ENCODE assay signal across 11 cellular contexts in the genomic region with DNA sequence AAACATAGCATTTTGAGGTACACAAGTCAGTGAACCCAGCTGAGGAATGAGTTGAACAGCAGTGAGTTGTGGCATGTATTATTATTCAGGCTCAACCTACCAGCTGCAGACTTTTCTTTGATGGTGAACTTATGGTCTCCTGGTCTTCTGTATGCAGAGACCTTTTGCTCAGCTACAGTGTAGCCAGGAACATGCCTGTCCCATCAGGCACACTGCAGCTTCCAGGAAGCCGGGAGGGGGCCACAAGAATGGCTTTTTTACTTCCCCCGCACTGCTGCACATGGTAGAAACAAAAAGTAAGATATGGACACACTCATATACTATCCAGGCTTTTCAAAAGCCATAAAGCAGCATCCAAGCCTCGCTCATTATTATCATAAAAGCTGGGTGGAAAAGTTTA.
DNase-seq lines count a peak whose midpoint lies in the region; ATAC-seq and TF ChIP-seq lines count a peak whose summit lies in the region.
"Had no signal": no experiment of that assay in that cellular context is flagged by ENCODE, and none has a peak within 500 bp of the region (broad histone marks: within the 10 kb centered on the region; RNA-seq: fewer than 3 reads in every experiment).

No MANE protein-coding gene starts in this region.

- ATAC-seq in Right ventricle myocardium superior (ENCODE audit: poor library complexity) (no peak), aorta (ENCODE audit: low FRiP score) (no peak)

- H2AFZ ChIP-seq in neural progenitor cell (replicated peaks) = peak overlapping the region; percentile 6

- no peak for TF ChIP-seq CTCF in right atrium auricular region (IDR thresholded peaks at IDR 0.05)
- no peak for TF ChIP-seq CTCF in chondrocyte (IDR thresholded peaks at IDR 0.05)
- TF ChIP-seq CTCF in neural progenitor cell (IDR thresholded peaks at IDR 0.05) = no peak

- no peaks in the 10 kb centered on the region for H3K27me3 ChIP-seq in right atrium auricular region
- H3K27me3 ChIP-seq in neural progenitor cell = no peaks in the 10 kb centered on the region
- H3K27me3 ChIP-seq in aorta (ENCODE audit: control insufficient read depth in 1 of 2, insufficient read depth in 2 of 2, low read length in 1 of 2) = no peaks in the 10 kb centered on the region

- H3K36me3 Mint-ChIP-seq in chondrocyte (ENCODE audit: low read depth) (no peaks in the 10 kb centered on the region), neural progenitor cell (no peaks in the 10 kb centered on the region)

- no peaks in the 10 kb centered on the region for H3K27me3 Mint-ChIP-seq in chondrocyte (ENCODE audit: low read depth)
- H3K27me3 Mint-ChIP-seq in neural progenitor cell (ENCODE audit: insufficient read depth, low read depth) = peaks cover 6% of the 10 kb centered on the region

- H3K79me2 ChIP-seq in neural progenitor cell (ENCODE audit: low read depth) = no peaks in the 10 kb centered on the region

- WGBS in aorta, 2 donors = 22 to 27% methylated on average over 3 of the region's 3 CpGs

- no peaks in the 10 kb centered on the region for H4K20me1 ChIP-seq in neural progenitor cell (ENCODE audit: low read depth)

- H3K4me2 ChIP-seq in neural progenitor cell = no peak overlapping the region

- H3K4me3 Mint-ChIP-seq in chondrocyte (ENCODE audit: unreplicated experiment) = peak overlapping the region; percentile 60
- H3K4me3 Mint-ChIP-seq in neural progenitor cell = no peak overlapping the region

- H3K27ac Mint-ChIP-seq in chondrocyte (ENCODE audit: unreplicated experiment) (peak overlapping the region; percentile 99), neural progenitor cell (peak overlapping the region; percentile 10)

- no peaks in the 10 kb centered on the region for H3K9me3 ChIP-seq in right atrium auricular region
- H3K9me3 ChIP-seq in neural progenitor cell (ENCODE audit: low read depth) = no peaks in the 10 kb centered on the region
- H3K9me3 ChIP-seq in aorta (ENCODE audit: control insufficient read depth, low read length) = no peaks in the 10 kb centered on the region

- H3K4me1 Mint-ChIP-seq in chondrocyte (ENCODE audit: low read depth) (peaks cover 72% of the 10 kb centered on the region), neural progenitor cell (peaks cover 60% of the 10 kb centered on the region)

- H3K27ac ChIP-seq in right atrium auricular region (peak overlapping the region; percentile 91 to 97), neural progenitor cell (no peak overlapping the region), aorta (ENCODE audit: low read depth in 1 of 2, low read length in 2 of 2) (peak overlapping the region; percentile 95)

- H3K36me3 ChIP-seq in right atrium auricular region = no peaks in the 10 kb centered on the region
- H3K36me3 ChIP-seq in neural progenitor cell = no peaks in the 10 kb centered on the region
- no peaks in the 10 kb centered on the region for H3K36me3 ChIP-seq in aorta (ENCODE audit: control insufficient read depth in 1 of 2, insufficient read depth in 2 of 2, low read length in 1 of 2)

- H3K9ac ChIP-seq in neural progenitor cell = no peak overlapping the region

- H3K4me3 ChIP-seq in right atrium auricular region (no peak overlapping the region), neural progenitor cell (no peak overlapping the region), aorta (ENCODE audit: low read length in 2 of 2) (no peak overlapping the region)

- peaks cover 0 to 80% of the 10 kb centered on the region in 2 donors for H3K4me1 ChIP-seq in right atrium auricular region
- peaks cover 30% of the 10 kb centered on the region for H3K4me1 ChIP-seq in neural progenitor cell
- peaks cover 0 to 17% of the 10 kb centered on the region in 2 donors for H3K4me1 ChIP-seq in aorta (ENCODE audit: control insufficient read depth in 1 of 2, insufficient read depth in 2 of 2, low read length in 2 of 2)

- no peaks in the 10 kb centered on the region for H3K9me3 Mint-ChIP-seq in chondrocyte (ENCODE audit: low read depth)
- no peaks in the 10 kb centered on the region for H3K9me3 Mint-ChIP-seq in neural progenitor cell

- peaks cover 10% of the 10 kb centered on the region for H3F3A ChIP-seq in neural progenitor cell (ENCODE audit: low read depth)

- intact Hi-C loops in Right ventricle myocardium superior (cut with DNase I) = loop anchor here (5.0 kb wide), 1 partner anchor 92 kb away; no protein-coding TSS in a partner anchor
- intact Hi-C loops in aorta (cut with DNase I) = loop anchor here (2.0 to 10.0 kb wide), 5 partner anchors 33 to 67 kb away; partner anchors contain the start of gene PLPP1 (in 1 of the 2)

- peak; percentile 56 for DNase-seq in right atrium auricular region (ENCODE audit: low spot score)
- DNase-seq in Right ventricle myocardium superior = no peak
- DNase-seq in chondrocyte (ENCODE audit: low spot score) = no peak
- DNase-seq in neural progenitor cell (ENCODE audit: low spot score) = no peak
- DNase-seq in aorta = no peak
- DNase-seq in dermis blood vessel endothelial cell = no peak
- DNase-seq in NCI-H2107 (lab: John Stamatoyannopoulos, UW) = no peak
- DNase-seq in NCI-H2081 treated with DMSO at 0.1 percent for 48 hours (lab: John Stamatoyannopoulos, UW) = no peak
- DNase-seq: COR-L47, NCI-H1436, SHP77 treated with DMSO at 0.1 percent for 48 hours had no signal
